In the genomic region with DNA sequence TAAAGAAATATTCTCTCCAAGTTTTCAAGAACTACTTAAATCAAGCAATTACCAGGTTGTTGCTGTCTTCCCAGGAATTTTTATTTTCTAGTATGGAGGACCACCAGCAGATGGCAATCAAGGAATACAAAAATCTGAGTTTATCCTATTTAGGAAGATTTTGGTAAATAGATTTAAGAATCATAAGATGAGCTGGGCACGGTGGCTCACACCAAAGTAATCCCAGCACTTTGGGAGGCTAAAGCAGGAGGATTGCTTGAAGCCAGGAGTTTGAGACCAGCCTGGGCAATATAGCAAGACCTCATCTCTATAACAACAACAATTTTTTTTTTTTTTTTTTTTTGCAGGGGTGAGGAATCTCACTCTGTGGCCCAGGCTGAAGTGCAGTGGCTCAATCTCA, we compare ENCODE assay signal across 8 cellular contexts. TPM values are rescaled to one million over a fixed set of nuclear protein-coding genes. Genes with fewer than 3 reads are reported as not detected.
DNase-seq lines count a peak whose midpoint lies in the region; ATAC-seq and TF ChIP-seq lines count a peak whose summit lies in the region.

No MANE protein-coding gene starts in this region.

- H3K4me3 ChIP-seq in cardiac muscle cell (no peak overlapping the region), OCI-LY7 (ENCODE audit: low read depth, low read length, poor library complexity, severe bottlenecking) (no peak overlapping the region), fibroblast of pulmonary artery (replicated peaks; ENCODE audit: low read depth, low read length) (no peak overlapping the region)

- no peaks in the 10 kb centered on the region for H3K79me2 ChIP-seq in OCI-LY7 (ENCODE audit: insufficient read depth, low read depth, low read length)

- no peak for ATAC-seq in HG03442 (IDR thresholded peaks at IDR 0.05; ENCODE audit: unreplicated experiment)
- ATAC-seq in omental fat pad (ENCODE audit: low FRiP score), result no peak
- no peak for ATAC-seq in HG02798 (IDR thresholded peaks at IDR 0.05; ENCODE audit: poor library complexity, unreplicated experiment)

- no peaks in the 10 kb centered on the region for H3K27me3 ChIP-seq in cardiac muscle cell

- H3K27me3 Mint-ChIP-seq in type B pancreatic cell, result no peaks in the 10 kb centered on the region

- no peaks in the 10 kb centered on the region for H3K9me2 ChIP-seq in OCI-LY7 (ENCODE audit: insufficient read depth, low read length)

- TF ChIP-seq CTCF in cardiac muscle cell (IDR thresholded peaks at IDR 0.05; ENCODE audit: low read depth, low read length) (peak; percentile 52), OCI-LY7 (conservative IDR thresholded peaks at IDR 0.05; ENCODE audit: low read length) (peak; percentile 72), fibroblast of pulmonary artery (IDR thresholded peaks at IDR 0.05; ENCODE audit: low read length, missing control alignments) (peak; percentile 49), type B pancreatic cell (conservative IDR thresholded peaks at IDR 0.05) (peak; percentile 77), omental fat pad (IDR thresholded peaks at IDR 0.05) (no peak)

- no peaks in the 10 kb centered on the region for H3K36me3 ChIP-seq in cardiac muscle cell
- H3K36me3 ChIP-seq in OCI-LY7 (ENCODE audit: insufficient read depth, low read length), result no peaks in the 10 kb centered on the region

- H3K27ac Mint-ChIP-seq in type B pancreatic cell, result no peak overlapping the region

- H2AFZ ChIP-seq in OCI-LY7 (ENCODE audit: low read length), result no peak overlapping the region

- BruUV-seq in OCI-LY7 (replicated peaks; lab: Mats Ljungman, UMichigan), result no TSS peak

- H3K4me1 ChIP-seq in cardiac muscle cell (ENCODE audit: low read depth) (peaks cover 9% of the 10 kb centered on the region), OCI-LY7 (ENCODE audit: insufficient read depth, low read length, poor library complexity, severe bottlenecking) (no peaks in the 10 kb centered on the region)

- CTCF ChIA-PET in OCI-LY7 (lab: Charles Lee; ENCODE audit: unreplicated experiment), result no interaction called here

- H3K9me3 Mint-ChIP-seq in type B pancreatic cell, result peaks cover 5% of the 10 kb centered on the region

- peak in 1 of 2 donors; percentile 58 for DNase-seq in cardiac muscle cell (ENCODE audit: low read depth in 1 of 2, low spot score in 1 of 2)
- DNase-seq in cardiac septum (ENCODE audit: low spot score), result no peak
- DNase-seq in OCI-LY7 (ENCODE audit: low spot score), result peak; percentile 28
- DNase-seq in fibroblast of pulmonary artery (ENCODE audit: low read depth), result peak; percentile 61
- DNase-seq in type B pancreatic cell (ENCODE audit: extremely low spot score, unreplicated experiment), result no peak
- DNase-seq in omental fat pad (ENCODE audit: low spot score), result no peak

- H3K4me3 Mint-ChIP-seq in type B pancreatic cell, result no peak overlapping the region

- H3K4me2 ChIP-seq in OCI-LY7 (ENCODE audit: low read length), result no peak overlapping the region

- no peaks in the 10 kb centered on the region for H3K9me3 ChIP-seq in cardiac muscle cell (ENCODE audit: low read depth)
- H3K9me3 ChIP-seq in OCI-LY7 (ENCODE audit: low read length), result no peaks in the 10 kb centered on the region

- intact Hi-C loops in cardiac septum (cut with DNase I) (loop anchor here (10.0 kb wide), 1 partner anchor 548 kb away; no protein-coding TSS in a partner anchor), OCI-LY7 (cut with micrococcal nuclease; ENCODE audit: unreplicated experiment) (loop anchor here (5.0 to 10.0 kb wide), 2 partner anchors 518 to 550 kb away; no protein-coding TSS in a partner anchor)

- H3K27ac ChIP-seq in cardiac muscle cell (no peak overlapping the region), OCI-LY7 (ENCODE audit: low read depth, low read length, poor library complexity, severe bottlenecking) (no peak overlapping the region)

- peaks cover 15% of the 10 kb centered on the region for H3K4me1 Mint-ChIP-seq in type B pancreatic cell (ENCODE audit: unreplicated experiment)

- POLR2A ChIA-PET in OCI-LY7 (lab: Charles Lee), result interaction anchor here (0.7 kb wide), 1 partner anchor 80 kb away, joined by 8 read pairs; no protein-coding TSS in a partner anchor

- H3K36me3 Mint-ChIP-seq in type B pancreatic cell, result no peaks in the 10 kb centered on the region

- no peaks in the 10 kb centered on the region for H4K20me1 ChIP-seq in OCI-LY7 (ENCODE audit: insufficient read depth, low read length)

RNA-seq across cellular contexts. Expression of gene SEC63, which starts 19.3 kb away (rescaled TPM):
- total RNA-seq in cardiac muscle cell (6.8 and 9.6 TPM in 2 replicates), cardiac septum (55.5 TPM), OCI-LY7 (2022) (131 and 139 TPM in 2 replicates), type B pancreatic cell (ENCODE audit: low replicate concordance) (90.8 and 106 TPM in 2 replicates), omental fat pad (10 to 100 TPM; 26.6 to 55.1 (median 43.1) TPM)
- 72.4 and 80.8 TPM in 2 replicates for polyA plus RNA-seq in cardiac muscle cell
- total RNA-seq in OCI-LY7 (2014; rRNA removed; shearing (Covaris generic)), result 13.0 and 13.6 TPM in 2 replicates

Comparison
In these comparisons a context has a peak if more than half of its experiments do, and no peak if none do; other contexts are left out.
1. DNase-seq: peak in OCI-LY7 (single experiment) and fibroblast of pulmonary artery (single experiment); none in cardiac septum (single experiment), type B pancreatic cell (single experiment) and omental fat pad (single experiment).
2. CTCF ChIP-seq: peak in cardiac muscle cell (single experiment), OCI-LY7 (single experiment), fibroblast of pulmonary artery (single experiment) and type B pancreatic cell (single experiment); none in omental fat pad (0 of 3).